Comparison of ENCODE assay signal across 1 cellular context in the genomic region with DNA sequence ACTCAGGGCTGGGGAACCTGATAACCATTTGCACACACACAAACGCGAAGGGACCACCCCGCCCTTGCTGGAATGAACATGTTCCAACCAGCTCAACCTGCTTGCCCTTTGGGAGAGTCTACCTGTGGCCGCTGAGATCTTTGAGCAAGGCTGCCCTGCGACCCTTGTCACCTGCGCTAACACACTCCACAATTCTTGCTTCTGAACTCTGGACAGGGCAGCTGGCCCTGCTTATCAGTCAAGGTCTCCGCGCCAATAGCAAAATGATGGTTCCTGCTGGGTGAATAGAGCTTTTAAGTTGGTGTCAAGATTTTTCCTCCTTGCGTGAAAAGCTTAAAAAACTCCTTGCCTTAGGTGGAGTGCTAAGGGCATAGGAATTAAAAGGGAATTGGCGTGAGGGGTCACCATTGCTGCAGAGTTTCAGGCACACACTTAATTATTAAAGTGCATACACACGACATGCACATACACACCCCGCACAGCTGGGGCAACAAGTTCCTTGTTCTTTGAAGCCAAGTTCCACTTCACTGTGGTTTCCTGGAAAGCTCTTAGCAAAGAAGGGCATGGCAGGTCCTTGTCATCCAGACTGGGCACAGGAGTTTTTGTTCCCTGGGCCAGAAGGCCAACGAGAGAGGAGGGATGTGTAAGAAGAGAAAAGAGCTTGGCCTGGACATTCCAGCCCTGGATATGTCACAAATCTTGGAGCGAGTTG.
TF ChIP-seq lines count a peak whose summit lies in the region.

No MANE protein-coding gene starts in this region.

TF ChIP-seq in H1, 55 proteins besides CTCF, POLR2A, EP300 and RAD21:
- no peak for TF ChIP-seq MAX (IDR thresholded peaks at IDR 0.05)
